13 cellular contexts compared by ENCODE assay signal in genomic region chr13:114106991-114107685, GRCh38. TPM values are rescaled to one million over a fixed set of nuclear protein-coding genes. Genes with fewer than 3 reads are reported as not detected.
DNase-seq lines count a peak whose midpoint lies in the region; ATAC-seq, FAIRE-seq and TF ChIP-seq lines count a peak whose summit lies in the region.
"Had no signal": no experiment of that assay in that cellular context is flagged by ENCODE, and none has a peak within 500 bp of the region (broad histone marks: within the 10 kb centered on the region; RNA-seq: fewer than 3 reads in every experiment).

No MANE protein-coding gene starts in this region.

- no peak for TF ChIP-seq RAD21 in HepG2 (CRISPR knock-in tag; IDR thresholded peaks at IDR 0.05)

- TF ChIP-seq EP300 in HepG2 (IDR thresholded peaks at IDR 0.05; ENCODE audit: low read depth in 2 of 2, low read length in 2 of 2) (no peak), HepG2 (CRISPR knock-in tag; IDR thresholded peaks at IDR 0.05; ENCODE audit: borderline replicate concordance) (no peak)

- H3K4me3 ChIP-seq in right lobe of liver: no peak overlapping the region
- no peak overlapping the region for H3K4me3 ChIP-seq in HepG2 (replicated peaks in 1 of 3; ENCODE audit: insufficient read depth in 1 of 3, low read depth in 2 of 3, low read length in 3 of 3)
- H3K4me3 ChIP-seq in endodermal cell (ENCODE audit: low read length): no peak overlapping the region
- no peak overlapping the region for H3K4me3 ChIP-seq in naive thymus-derived CD4-positive, alpha-beta T cell (ENCODE audit: low read length)
- H3K4me3 ChIP-seq: GM23338 had no signal

- H3K4me3 Mint-ChIP-seq in endodermal cell: no peak overlapping the region
- H3K4me3 Mint-ChIP-seq in naive thymus-derived CD4-positive, alpha-beta T cell: peak overlapping the region in 8 of 10 donors; percentile 29 to 89 (median 66)
- H3K4me3 Mint-ChIP-seq: activated B cell treated with CpG ODN at 0.5 μM for 24 hours, GM23338, nephron had no signal

- no peaks in the 10 kb centered on the region for H3K36me3 ChIP-seq in right lobe of liver
- H3K36me3 ChIP-seq in HepG2 (replicated peaks in 1 of 2; ENCODE audit: control insufficient read depth in 1 of 2, insufficient read depth in 2 of 2, low read length in 2 of 2): no peaks in the 10 kb centered on the region
- H3K36me3 ChIP-seq in endodermal cell (ENCODE audit: control insufficient read depth, insufficient read depth, low read length): no peaks in the 10 kb centered on the region
- peaks cover 0 to 47% (median 24%) of the 10 kb centered on the region in 3 experiments for H3K36me3 ChIP-seq in naive thymus-derived CD4-positive, alpha-beta T cell (ENCODE audit: control insufficient read depth in 2 of 3, insufficient read depth in 3 of 3, low read length in 3 of 3)

- no peaks in the 10 kb centered on the region for H3K27me3 Mint-ChIP-seq in endodermal cell (ENCODE audit: insufficient read depth)
- H3K27me3 Mint-ChIP-seq in naive thymus-derived CD4-positive, alpha-beta T cell: no peaks in the 10 kb centered on the region
- H3K27me3 Mint-ChIP-seq: activated B cell treated with CpG ODN at 0.5 μM for 24 hours had no signal

- H3K27ac ChIP-seq in right lobe of liver: no peak overlapping the region
- no peak overlapping the region for H3K27ac ChIP-seq in HepG2 (ENCODE audit: extremely low read length, insufficient read depth, low read length)
- H3K27ac ChIP-seq in endodermal cell (ENCODE audit: low read depth, low read length): peak overlapping the region; percentile 32
- peak overlapping the region; percentile 73 for H3K27ac ChIP-seq in naive thymus-derived CD4-positive, alpha-beta T cell (ENCODE audit: low read depth, low read length)
- H3K27ac ChIP-seq: epithelial cell of prostate had no signal

- BruUV-seq in HepG2 (replicated peaks; lab: Mats Ljungman, UMichigan): no TSS peak

- TF ChIP-seq POLR2A in right lobe of liver (IDR thresholded peaks at IDR 0.05) (no peak), HepG2 (IDR thresholded peaks at IDR 0.05; ENCODE audit: insufficient read depth in 1 of 2, low read depth in 2 of 2, low read length in 2 of 2) (no peak)

- in situ Hi-C loops in HepG2 (cut with HindIII; ENCODE audit: extremely low pct_ligation_motif_present, low pct_unique_long_range_greater_than_20kb): no loop called here

- H3K9me3 Mint-ChIP-seq in endodermal cell: peaks cover 7% of the 10 kb centered on the region
- peaks cover 0 to 19% (median 0%) of the 10 kb centered on the region in 11 donors for H3K9me3 Mint-ChIP-seq in naive thymus-derived CD4-positive, alpha-beta T cell
- H3K9me3 Mint-ChIP-seq: activated B cell treated with CpG ODN at 0.5 μM for 24 hours, nephron had no signal

- H3K9me3 ChIP-seq in right lobe of liver: no peaks in the 10 kb centered on the region
- H3K9me3 ChIP-seq in HepG2 (ENCODE audit: low read length): no peaks in the 10 kb centered on the region
- H3K9me3 ChIP-seq in endodermal cell (ENCODE audit: control insufficient read depth, low read length): no peaks in the 10 kb centered on the region
- no peaks in the 10 kb centered on the region for H3K9me3 ChIP-seq in naive thymus-derived CD4-positive, alpha-beta T cell (ENCODE audit: control insufficient read depth in 2 of 3, low read length in 3 of 3)

- H3K4me1 ChIP-seq in right lobe of liver: no peaks in the 10 kb centered on the region
- H3K4me1 ChIP-seq in HepG2 (ENCODE audit: insufficient read depth, low read length): 0 out of 2 replicates have a peak, but pooled peaks cover 6% of the 10 kb centered on the region
- H3K4me1 ChIP-seq in endodermal cell (ENCODE audit: control insufficient read depth, insufficient read depth, low read length): peaks cover 5% of the 10 kb centered on the region
- H3K4me1 ChIP-seq in naive thymus-derived CD4-positive, alpha-beta T cell (ENCODE audit: control insufficient read depth in 2 of 2, insufficient read depth in 2 of 2, low read length in 2 of 2): peaks cover 67 to 84% of the 10 kb centered on the region in 2 donors

- CTCF ChIA-PET in HepG2 (lab: Yijun Ruan, JAX; ENCODE audit: low intra/inter-chr PET ratio, low total read pairs): no interaction called here
- CTCF ChIA-PET in naive thymus-derived CD4-positive, alpha-beta T cell (lab: Charles Lee): interaction anchor here (0.7 kb wide), 1 partner anchor 119 kb away, joined by 3 read pairs; no protein-coding TSS in a partner anchor

- H2AFZ ChIP-seq in HepG2 (ENCODE audit: low read length): no peak overlapping the region
- H2AFZ ChIP-seq: GM23338 had no signal

- WGBS in right lobe of liver (ENCODE audit: insufficient coverage, low coverage, low lambda C conversion rate, missing lambda C conversion rate): 96% methylated on average over 4 of the region's 27 CpGs
- 52% methylated on average over 10 of the region's 27 CpGs for WGBS in HepG2 (ENCODE audit: low lambda C conversion rate)
- WGBS in endodermal cell (ENCODE audit: insufficient coverage in 1 of 2, insufficient read length in 1 of 2), 2 experiments: 92 to 96% methylated on average over 21 to 27 of the region's 27 CpGs

- peak; percentile 17 to 49 (median 40) for DNase-seq in right lobe of liver
- no peak for DNase-seq in HepG2 (ENCODE audit: low spot score)
- DNase-seq in endodermal cell: peak; percentile 43
- peak in 1 of 9 donors; percentile 18 for DNase-seq in naive thymus-derived CD4-positive, alpha-beta T cell
- no peak for DNase-seq in dermis blood vessel endothelial cell
- DNase-seq in NK-92 (lab: John Stamatoyannopoulos, UW; ENCODE audit: unreplicated experiment): no peak
- DNase-seq in GM19238 (ENCODE audit: insufficient read length, low spot score): no peak
- DNase-seq: activated B cell treated with CpG ODN at 0.5 μM for 24 hours; stimulated activated CD4-positive, alpha-beta T cell treated with anti-CD3 and anti-CD28 coated beads, Interleukin-1b, Interleukin-23, amount 100 ng/mL, for 48 hours had no signal

- H3K4me1 Mint-ChIP-seq in endodermal cell: peaks cover 18% of the 10 kb centered on the region
- peaks cover 36 to 79% (median 69%) of the 10 kb centered on the region in 7 donors for H3K4me1 Mint-ChIP-seq in naive thymus-derived CD4-positive, alpha-beta T cell

- no peak for ATAC-seq in right lobe of liver
- ATAC-seq in HepG2: no peak
- no peak for ATAC-seq in naive thymus-derived CD4-positive, alpha-beta T cell
- ATAC-seq in GM18858 (IDR thresholded peaks at IDR 0.05; ENCODE audit: unreplicated experiment): no peak
- ATAC-seq: GM23338 had no signal

- H3K27me3 ChIP-seq in right lobe of liver: no peaks in the 10 kb centered on the region
- H3K27me3 ChIP-seq in HepG2 (ENCODE audit: control insufficient read depth in 1 of 2, insufficient read depth in 2 of 2, low read length in 2 of 2): peaks cover 21 to 66% of the 10 kb centered on the region in 2 experiments
- no peaks in the 10 kb centered on the region for H3K27me3 ChIP-seq in endodermal cell (ENCODE audit: control insufficient read depth, insufficient read depth, low read length, poor library complexity, severe bottlenecking)
- no peaks in the 10 kb centered on the region for H3K27me3 ChIP-seq in naive thymus-derived CD4-positive, alpha-beta T cell (ENCODE audit: control insufficient read depth in 2 of 2, insufficient read depth in 2 of 2, low read length in 2 of 2)

- H4K20me1 ChIP-seq in HepG2 (ENCODE audit: insufficient read depth, low read length): no peaks in the 10 kb centered on the region

- TF ChIP-seq CTCF in right lobe of liver (IDR thresholded peaks at IDR 0.05): no peak
- TF ChIP-seq CTCF in HepG2 (CRISPR knock-in tag; IDR thresholded peaks at IDR 0.05): no peak
- TF ChIP-seq CTCF in endodermal cell (conservative IDR thresholded peaks at IDR 0.05): no peak

- H3K4me2 ChIP-seq in HepG2 (ENCODE audit: low read depth, low read length): no peak overlapping the region
- H3K4me2 ChIP-seq: GM23338 had no signal

- intact Hi-C loops in right lobe of liver (cut with DNase I): no loop called here
- intact Hi-C loops in HepG2 (cut with micrococcal nuclease; ENCODE audit: unreplicated experiment): no loop called here
- intact Hi-C loops in naive thymus-derived CD4-positive, alpha-beta T cell (cut with micrococcal nuclease): no loop called here

- H3K36me3 Mint-ChIP-seq in endodermal cell (ENCODE audit: low read depth): peaks cover 3% of the 10 kb centered on the region
- H3K36me3 Mint-ChIP-seq in naive thymus-derived CD4-positive, alpha-beta T cell: peaks cover 0 to 24% (median 5%) of the 10 kb centered on the region in 5 donors

- H3K9ac ChIP-seq in HepG2 (ENCODE audit: insufficient read depth, low read depth, low read length) (no peak overlapping the region), endodermal cell (ENCODE audit: extremely low read depth, low read length, poor library complexity, severe bottlenecking) (no peak overlapping the region)

- FAIRE-seq in HepG2 (lab: Jason Lieb, UNC): no peak

- H3K27ac Mint-ChIP-seq in endodermal cell: no peak overlapping the region
- peak overlapping the region in 7 of 9 donors; percentile 32 to 96 (median 72) for H3K27ac Mint-ChIP-seq in naive thymus-derived CD4-positive, alpha-beta T cell
- H3K27ac Mint-ChIP-seq: activated B cell treated with CpG ODN at 0.5 μM for 24 hours, GM23338 had no signal

- H3K79me2 ChIP-seq in HepG2 (ENCODE audit: insufficient read depth, low read length): no peaks in the 10 kb centered on the region

- POLR2A ChIA-PET in HepG2 (lab: Yijun Ruan, JAX): no interaction called here
- POLR2A ChIA-PET in naive thymus-derived CD4-positive, alpha-beta T cell (lab: Charles Lee): interaction anchor here (0.6 kb wide), 1 partner anchor 16 kb away, joined by 3 read pairs; no protein-coding TSS in a partner anchor

RNA-seq across cellular contexts. Expression of gene RASA3, which starts 25.3 kb away (rescaled TPM):
- total RNA-seq in right lobe of liver (1 to 10 TPM; 3.5 to 7.9 (median 4.6) TPM), HepG2 (2016; rRNA removed; fragmentation: Illumina TruSeq; extraction: Trizol) (not detected in 2 replicates), endodermal cell (10 to 100 TPM in 1 of 2 donors, 1 to 10 TPM in 1; 6.3 to 12.0 TPM), dermis blood vessel endothelial cell (35.4 and 51.4 TPM in 2 replicates)
- total RNA-seq in HepG2 (2016; cell fraction: cytosol; rRNA removed; fragmentation: Illumina TruSeq; extraction: Trizol; ENCODE audit: low read depth): not detected in 2 replicates
- total RNA-seq in HepG2 (2016; cell fraction: insoluble cytoplasmic fraction; rRNA removed; fragmentation: Illumina TruSeq; extraction: Trizol): 0.06 and 0.09 TPM in 2 replicates
- total RNA-seq in HepG2 (2016; cell fraction: membrane; rRNA removed; fragmentation: Illumina TruSeq; extraction: Trizol): not detected in 2 replicates
- 0.09 TPM in 1 of 2 replicates, not detected in the other for total RNA-seq in HepG2 (2016; cell fraction: nucleus; rRNA removed; fragmentation: Illumina TruSeq; extraction: Trizol)
- polyA plus RNA-seq in HepG2 (2011; rRNA removed): 0.05 and 0.07 TPM in 2 replicates
- 0.09 TPM in 2 replicates for polyA plus RNA-seq in HepG2 (2011; cell fraction: cytosol; rRNA removed)
- 0.14 and 0.21 TPM in 2 replicates for polyA plus RNA-seq in HepG2 (2011; cell fraction: nucleus; rRNA removed)
- 0.04 TPM in 1 of 2 replicates, not detected in the other for polyA plus RNA-seq in HepG2 (2012)
- not detected in 2 replicates for polyA plus RNA-seq in HepG2 (2016; cell fraction: cytosol; fragmentation: Illumina TruSeq; extraction: Trizol; ENCODE audit: low read depth)
- not detected in 2 replicates for polyA plus RNA-seq in HepG2 (2016; cell fraction: insoluble cytoplasmic fraction; fragmentation: Illumina TruSeq; extraction: Trizol; ENCODE audit: low read depth)
- not detected in 2 replicates for polyA plus RNA-seq in HepG2 (2016; cell fraction: membrane; fragmentation: Illumina TruSeq; extraction: Trizol; ENCODE audit: low read depth)
- 0.11 TPM in 1 of 2 replicates, not detected in the other for polyA plus RNA-seq in HepG2 (2016; cell fraction: nucleus; fragmentation: Illumina TruSeq; extraction: Trizol; ENCODE audit: insufficient read depth, low read depth)
- polyA minus RNA-seq in HepG2 (2011; rRNA and poly(A)+ RNA removed; ENCODE audit: low replicate concordance): 0.20 and 10.0 TPM in 2 replicates
- polyA minus RNA-seq in HepG2 (2011; cell fraction: cytosol; rRNA and poly(A)+ RNA removed): 0.20 and 0.26 TPM in 2 replicates
- 0.12 and 0.26 TPM in 2 replicates for polyA minus RNA-seq in HepG2 (2011; cell fraction: nucleus; rRNA and poly(A)+ RNA removed)
- polyA plus RNA-seq in endodermal cell (2013, experiment 1 of 2): 27.0 TPM
- 25.2 TPM for polyA plus RNA-seq in endodermal cell (2013, experiment 2 of 2)
- 100 to 1,000 TPM; 110 to 227 (median 199) TPM for total RNA-seq in naive thymus-derived CD4-positive, alpha-beta T cell
- polyA plus RNA-seq in naive thymus-derived CD4-positive, alpha-beta T cell: 100 to 1,000 TPM; 109 to 195 TPM

Comparison
In these comparisons a context has a peak if more than half of its experiments do, and no peak if none do; other contexts are left out.
1. DNase-seq: peak in right lobe of liver (3 of 3) and endodermal cell (single experiment); none in HepG2 (single experiment), dermis blood vessel endothelial cell (single experiment), NK-92 (single experiment) and GM19238 (single experiment).
2. H3K27ac ChIP-seq: peak in endodermal cell (single experiment) and naive thymus-derived CD4-positive, alpha-beta T cell (single experiment); none in right lobe of liver (0 of 3) and HepG2 (single experiment).